ENCODE assay signal across 8 cellular contexts in the genomic region with DNA sequence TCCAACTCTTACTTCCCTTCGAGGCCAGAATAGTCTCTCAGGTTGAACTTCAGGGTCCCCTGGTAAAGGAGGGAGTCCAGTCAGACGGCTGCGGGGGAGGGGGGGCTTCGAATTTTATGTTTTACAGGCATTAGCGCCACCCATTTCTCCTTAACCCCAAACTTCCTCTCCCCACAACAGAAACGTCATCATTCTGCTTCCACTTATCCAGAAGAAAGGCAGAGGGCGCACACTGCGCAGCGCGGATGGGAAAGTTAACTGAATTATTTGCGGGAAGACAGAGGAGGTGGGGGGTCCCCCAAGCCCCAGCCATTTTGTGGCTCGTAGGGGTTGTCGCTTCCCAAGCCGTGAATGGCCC. TPM values are rescaled to one million over a fixed set of nuclear protein-coding genes. Genes with fewer than 3 reads are reported as not detected.
DNase-seq lines count a peak whose midpoint lies in the region; ATAC-seq and TF ChIP-seq lines count a peak whose summit lies in the region.

No MANE protein-coding gene starts in this region.

- H3K27me3 ChIP-seq in left ventricle myocardium inferior (ENCODE audit: low read depth) (no peaks in the 10 kb centered on the region), parathyroid adenoma (ENCODE audit: control insufficient read depth, insufficient read depth, low read length) (no peaks in the 10 kb centered on the region)

- peak overlapping the region; percentile 72 for H3K4me2 ChIP-seq in parathyroid adenoma (ENCODE audit: low read length)

- intact Hi-C loops in left ventricle myocardium inferior (cut with micrococcal nuclease), result no loop called here

- peak overlapping the region; percentile 84 for H2AFZ ChIP-seq in parathyroid adenoma

- H3K4me3 ChIP-seq in left ventricle myocardium inferior, result peak overlapping the region; percentile 95
- peak overlapping the region; percentile 73 for H3K4me3 ChIP-seq in parathyroid adenoma (ENCODE audit: low read depth, low read length)

- DNase-seq in AG09319 (ENCODE audit: extremely low read depth, low read depth) (peak; percentile 52), HPDE6-E6E7 (ENCODE audit: extremely low spot score) (peak; percentile 60), NCI-H748 (lab: John Stamatoyannopoulos, UW; ENCODE audit: unreplicated experiment) (peak; percentile 88), amniotic epithelial cell (ENCODE audit: low read depth) (peak; percentile 88), left ventricle myocardium inferior (no peak)

- H3K79me2 ChIP-seq in parathyroid adenoma, result peaks cover 4% of the 10 kb centered on the region

- H3K36me3 ChIP-seq in left ventricle myocardium inferior (no peaks in the 10 kb centered on the region), parathyroid adenoma (ENCODE audit: control insufficient read depth, insufficient read depth, low read length) (no peaks in the 10 kb centered on the region)

- H3K4me1 ChIP-seq in left ventricle myocardium inferior (peaks cover 52% of the 10 kb centered on the region), parathyroid adenoma (peaks cover 6% of the 10 kb centered on the region)

- ATAC-seq in GM18498 (IDR thresholded peaks at IDR 0.05; ENCODE audit: unreplicated experiment) (peak; percentile 11), GM19467 (IDR thresholded peaks at IDR 0.05; ENCODE audit: unreplicated experiment) (no peak)

- TF ChIP-seq CTCF in AG09319 (IDR thresholded peaks at IDR 0.05; ENCODE audit: low read depth, low read length) (peak; percentile 14), left ventricle myocardium inferior (IDR thresholded peaks at IDR 0.05; ENCODE audit: borderline replicate concordance) (peak; percentile 42), parathyroid adenoma (IDR thresholded peaks at IDR 0.05) (no peak)

- H3K9ac ChIP-seq in parathyroid adenoma, result peak overlapping the region; percentile 61

- H3K9me3 ChIP-seq in left ventricle myocardium inferior (replicated peaks), result no peaks in the 10 kb centered on the region
- H3K9me3 ChIP-seq in parathyroid adenoma (ENCODE audit: control insufficient read depth, low read length), result no peaks in the 10 kb centered on the region

- H3K27ac ChIP-seq in left ventricle myocardium inferior (replicated peaks) (peak overlapping the region; percentile 99), parathyroid adenoma (peak overlapping the region; percentile 94)

RNA-seq across cellular contexts. Expression of a gene that starts 0.5 kb away (rescaled TPM):
- 56.4 TPM for total RNA-seq in left ventricle myocardium inferior

RNA-seq across cellular contexts. Expression of a gene that starts 30.1 kb away (rescaled TPM):
- total RNA-seq in left ventricle myocardium inferior, result 2.8 TPM
